13 cellular contexts compared by ENCODE assay signal in the genomic region with DNA sequence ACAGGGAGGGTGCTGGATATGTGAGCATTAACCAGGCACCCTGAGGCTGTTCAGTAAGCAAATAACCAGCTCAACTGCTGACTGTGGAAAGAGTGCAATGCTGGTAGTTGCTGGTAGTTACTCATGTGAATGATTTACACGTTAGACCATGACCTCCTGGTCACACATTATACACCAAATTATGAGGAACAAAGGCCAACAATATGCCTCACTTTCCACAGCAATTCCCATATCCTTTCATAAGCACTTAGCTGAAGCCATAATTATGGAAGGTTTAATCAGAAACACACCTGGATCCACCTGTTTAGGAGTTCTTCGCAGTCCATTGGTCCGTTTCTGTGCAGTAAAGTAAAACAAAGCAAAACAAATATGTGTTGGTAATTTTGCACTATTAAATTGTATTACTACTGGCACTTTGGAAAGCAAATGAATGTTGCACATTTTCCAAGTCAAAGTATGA.
A peak's percentile ranks its signal among the peaks of the same experiment; 100 is the strongest.
DNase-seq lines count a peak whose midpoint lies in the region; ATAC-seq and TF ChIP-seq lines count a peak whose summit lies in the region.
"Had no signal": no experiment of that assay in that cellular context is flagged by ENCODE, and none has a peak within 500 bp of the region (broad histone marks: within the 10 kb centered on the region; RNA-seq: fewer than 3 reads in every experiment).

No MANE protein-coding gene starts in this region.

- no peaks in the 10 kb centered on the region for H3K4me1 ChIP-seq in uterus
- no peaks in the 10 kb centered on the region for H3K4me1 ChIP-seq in heart left ventricle
- H3K4me1 ChIP-seq: left lung, tibial artery had no signal

- intact Hi-C loops in uterus (cut with DNase I; ENCODE audit: low total_unique reads) = no loop called here
- intact Hi-C loops in heart left ventricle (cut with DNase I) = no loop called here

- whole genome bisulfite sequencing in heart left ventricle, 4 donors = 87 to 96% (median 91%) methylated on average over 3 of the region's 3 CpGs

- H3K36me3 ChIP-seq in uterus (no peaks in the 10 kb centered on the region), heart left ventricle (no peaks in the 10 kb centered on the region)
- H3K36me3 ChIP-seq: left lung, tibial artery had no signal

- ATAC-seq in heart left ventricle (no peak), GM19455 (IDR thresholded peaks at IDR 0.05; ENCODE audit: unreplicated experiment) (no peak)
- ATAC-seq: left lung had no signal

- H3K4me3 ChIP-seq in uterus = no peak overlapping the region
- no peak overlapping the region for H3K4me3 ChIP-seq in heart left ventricle
- H3K4me3 ChIP-seq: left lung, tibial artery had no signal

- TF ChIP-seq CTCF in VCaP (conservative IDR thresholded peaks at IDR 0.05) (no peak), uterus (IDR thresholded peaks at IDR 0.05) (no peak), heart left ventricle (IDR thresholded peaks at IDR 0.05) (no peak)

- TF ChIP-seq POLR2A in uterus (IDR thresholded peaks at IDR 0.05) (no peak), heart left ventricle (IDR thresholded peaks at IDR 0.05) (no peak)

- H3K9me3 ChIP-seq in uterus = no peaks in the 10 kb centered on the region
- H3K9me3 ChIP-seq in heart left ventricle = no peaks in the 10 kb centered on the region
- H3K9me3 ChIP-seq: Caco-2, left lung, neutrophil, tibial artery had no signal

- no peaks in the 10 kb centered on the region for H3K27me3 ChIP-seq in uterus
- H3K27me3 ChIP-seq in heart left ventricle = no peaks in the 10 kb centered on the region
- H3K27me3 ChIP-seq: left lung, neutrophil, tibial artery had no signal

- peak overlapping the region; percentile 78 for H3K27ac ChIP-seq in VCaP
- H3K27ac ChIP-seq in uterus = peak overlapping the region; percentile 8 to 31
- peak overlapping the region in 1 of 12 donors; percentile 41 for H3K27ac ChIP-seq in heart left ventricle
- H3K27ac ChIP-seq: left lung, neutrophil, tibial artery had no signal

- DNase-seq in DMS153 (lab: John Stamatoyannopoulos, UW) = peak; percentile 5
- DNase-seq in DMS153 treated with DMSO at 0.1 percent for 48 hours (lab: John Stamatoyannopoulos, UW; ENCODE audit: unreplicated experiment) = no peak
- DNase-seq in kidney glomerular epithelial cell (lab: John Stamatoyannopoulos, UW) = peak; percentile 47
- no peak for DNase-seq in uterus
- no peak for DNase-seq in heart left ventricle
- DNase-seq in GM03348 (ENCODE audit: low spot score) = no peak
- DNase-seq: left lung, NCI-H345, tibial artery had no signal

Comparison
In these comparisons a context has a peak if more than half of its experiments do, and no peak if none do; other contexts are left out.
1. DNase-seq: peak in DMS153 (single experiment) and kidney glomerular epithelial cell (single experiment); none in DMS153 treated with DMSO at 0.1 percent for 48 hours (single experiment), uterus (0 of 2), heart left ventricle (0 of 5) and GM03348 (single experiment).